In genomic region chr19:7944177-7944761, GRCh38 we compare ENCODE assay signal across 8 cellular contexts. TPM values are rescaled to one million over a fixed set of nuclear protein-coding genes. Genes with fewer than 3 reads are reported as not detected.
DNase-seq lines count a peak whose midpoint lies in the region; ATAC-seq and TF ChIP-seq lines count a peak whose summit lies in the region.

No MANE protein-coding gene starts in this region.

- peak overlapping the region; percentile 92 for H3K4me3 Mint-ChIP-seq in activated CD4-positive, alpha-beta memory T cell treated with anti-CD3 and anti-CD28 coated beads for 36 hours

- no peaks in the 10 kb centered on the region for H3K27me3 Mint-ChIP-seq in activated CD4-positive, alpha-beta memory T cell treated with anti-CD3 and anti-CD28 coated beads for 36 hours

- no peaks in the 10 kb centered on the region for H3K9me3 Mint-ChIP-seq in activated CD4-positive, alpha-beta memory T cell treated with anti-CD3 and anti-CD28 coated beads for 36 hours

- TF ChIP-seq CTCF in AG10803 (conservative IDR thresholded peaks at IDR 0.05; ENCODE audit: low read length): peak; percentile 81

- peak overlapping the region; percentile 98 for H3K27ac Mint-ChIP-seq in activated CD4-positive, alpha-beta memory T cell treated with anti-CD3 and anti-CD28 coated beads for 36 hours

- DNase-seq in AG10803 (ENCODE audit: low read depth): peak; percentile 92
- DNase-seq in NCI-H748 treated with DMSO at 0.1 percent for 48 hours (lab: John Stamatoyannopoulos, UW): peak; percentile 60
- DNase-seq in activated CD4-positive, alpha-beta memory T cell treated with anti-CD3 and anti-CD28 coated beads for 36 hours: peak; percentile 92
- DNase-seq in effector CD4-positive, alpha-beta T cell: peak; percentile 81
- DNase-seq in lung microvascular endothelial cell (ENCODE audit: low read depth in 2 of 2): peak; percentile 88
- peak; percentile 74 to 83 (median 79) for DNase-seq in stimulated activated CD4-positive, alpha-beta T cell treated with anti-CD3 and anti-CD28 coated beads, TNF-alpha, amount 100 ng/mL, for 48 hours (ENCODE audit: low read depth in 3 of 3)

- intact Hi-C loops in activated CD4-positive, alpha-beta memory T cell treated with anti-CD3 and anti-CD28 coated beads for 36 hours (cut with micrococcal nuclease): loop anchor here (1.0 to 5.0 kb wide), 4 partner anchors 58 to 309 kb away; partner anchors contain the start of gene CCL25

- POLR2A ChIA-PET in activated CD4-positive, alpha-beta memory T cell treated with anti-CD3 and anti-CD28 coated beads for 36 hours (lab: Charles Lee): interaction anchor here (0.6 to 2.1 kb wide), 14 partner anchors 8 to 379 kb away, joined by 3 to 10 read pairs (median 5); partner anchors contain the start of genes ELAVL1 and MAP2K7

- H3K4me3 ChIP-seq in AG10803 (ENCODE audit: low read length): peak overlapping the region; percentile 78

- ATAC-seq in GM19043 (IDR thresholded peaks at IDR 0.05; ENCODE audit: low read depth, unreplicated experiment) (peak; percentile 23), HG03575 (IDR thresholded peaks at IDR 0.05; ENCODE audit: extremely low read depth, insufficient number of reproducible peaks, low FRiP score, unreplicated experiment) (peak; percentile 9)

- H3K36me3 Mint-ChIP-seq in activated CD4-positive, alpha-beta memory T cell treated with anti-CD3 and anti-CD28 coated beads for 36 hours: peaks cover 10% of the 10 kb centered on the region

- CTCF ChIA-PET in activated CD4-positive, alpha-beta memory T cell treated with anti-CD3 and anti-CD28 coated beads for 36 hours (lab: Charles Lee): interaction anchor here (0.6 to 3.4 kb wide), 36 partner anchors 8 to 635 kb away, joined by 3 to 46 read pairs (median 5); partner anchors contain the start of genes CERS4, ELAVL1, MAP2K7 and SNAPC2

- peaks cover 34% of the 10 kb centered on the region for H3K4me1 Mint-ChIP-seq in activated CD4-positive, alpha-beta memory T cell treated with anti-CD3 and anti-CD28 coated beads for 36 hours (ENCODE audit: low read depth)

RNA-seq across cellular contexts. Expression of gene TIMM44, which starts 0.8 kb away (rescaled TPM):
- 10 to 100 TPM; 66.5 to 68.5 TPM for total RNA-seq in activated CD4-positive, alpha-beta memory T cell treated with anti-CD3 and anti-CD28 coated beads for 36 hours
- 22.9 and 28.2 TPM in 2 replicates for total RNA-seq in lung microvascular endothelial cell

RNA-seq across cellular contexts. Expression of gene CTXN1, which starts 18.3 kb away (rescaled TPM):
- under 1 TPM; 0.29 to 0.77 TPM for total RNA-seq in activated CD4-positive, alpha-beta memory T cell treated with anti-CD3 and anti-CD28 coated beads for 36 hours
- total RNA-seq in lung microvascular endothelial cell: 1.4 and 2.0 TPM in 2 replicates

RNA-seq across cellular contexts. Expression of gene SNAPC2, which starts 24.1 kb away (rescaled TPM):
- 10 to 100 TPM; 18.7 to 20.2 TPM for total RNA-seq in activated CD4-positive, alpha-beta memory T cell treated with anti-CD3 and anti-CD28 coated beads for 36 hours
- 4.4 and 4.8 TPM in 2 replicates for total RNA-seq in lung microvascular endothelial cell

RNA-seq across cellular contexts. Expression of gene TGFBR3L, which starts 29.6 kb away (rescaled TPM):
- 1 to 10 TPM; 4.4 to 4.6 TPM for total RNA-seq in activated CD4-positive, alpha-beta memory T cell treated with anti-CD3 and anti-CD28 coated beads for 36 hours
- under 0.01 TPM in 1 of 2 replicates, not detected in the other for total RNA-seq in lung microvascular endothelial cell

RNA-seq across cellular contexts. Expression of gene MAP2K7, which starts 40.6 kb away (rescaled TPM):
- total RNA-seq in activated CD4-positive, alpha-beta memory T cell treated with anti-CD3 and anti-CD28 coated beads for 36 hours: 10 to 100 TPM; 29.1 to 30.1 TPM
- 6.8 and 9.9 TPM in 2 replicates for total RNA-seq in lung microvascular endothelial cell

Comparison
In these comparisons a context has a peak if more than half of its experiments do, and no peak if none do; other contexts are left out.
1. Peak in every context shown above with its lines: DNase-seq, ATAC-seq and H3K4me3 ChIP-seq.